Comparison of ENCODE assay signal across 1 cellular context in the genomic region with DNA sequence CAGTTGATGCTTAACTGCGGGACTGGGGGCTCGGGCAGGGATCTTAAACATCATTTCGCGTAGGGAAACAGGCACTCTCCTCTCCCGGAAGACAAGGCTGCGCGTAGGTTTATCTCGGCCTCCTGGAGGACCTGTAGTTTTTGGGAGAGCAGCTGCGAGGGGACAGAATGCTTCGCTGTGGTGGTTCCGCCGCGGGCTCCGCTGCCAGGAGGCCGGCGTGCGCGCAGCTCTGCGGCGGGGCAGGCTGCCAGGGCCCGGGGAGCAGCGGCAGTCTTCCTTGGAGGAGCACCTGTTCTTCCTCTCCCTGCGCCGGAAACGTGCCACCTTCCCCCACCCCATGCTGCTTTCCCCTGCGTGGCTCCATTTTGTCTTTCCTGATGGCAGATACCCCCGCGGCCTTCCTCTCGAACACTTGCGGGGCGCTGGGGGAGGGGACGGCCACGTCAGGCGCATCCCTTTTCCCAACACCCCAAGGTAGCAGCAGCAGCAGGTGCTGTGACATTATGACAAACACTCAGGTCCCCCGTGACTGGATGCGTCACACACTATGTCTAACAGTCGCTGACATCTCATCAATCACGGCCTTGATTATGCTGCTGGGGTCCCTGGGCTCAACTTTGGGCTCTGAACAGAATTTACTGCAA.
TF ChIP-seq lines count a peak whose summit lies in the region.

No MANE protein-coding gene starts in this region.

TF ChIP-seq in IMR-90, 13 proteins besides CTCF, POLR2A, EP300 and RAD21:
- TF ChIP-seq MXI1 (IDR thresholded peaks at IDR 0.05; ENCODE audit: borderline replicate concordance, low read depth, low read length) (no peak), NFE2L2 (IDR thresholded peaks at IDR 0.05; ENCODE audit: low read depth, low read length) (no peak), CHD1 (IDR thresholded peaks at IDR 0.05; ENCODE audit: low read depth, low read length) (no peak), CEBPB (IDR thresholded peaks at IDR 0.05; ENCODE audit: low read depth, low read length) (no peak), MAZ (IDR thresholded peaks at IDR 0.05; ENCODE audit: borderline replicate concordance, low read depth, low read length) (no peak), BHLHE40 (IDR thresholded peaks at IDR 0.05; ENCODE audit: low read depth, low read length) (no peak), MAFK (IDR thresholded peaks at IDR 0.05; ENCODE audit: low read depth, low read length) (no peak), SMC3 (IDR thresholded peaks at IDR 0.05; ENCODE audit: low read depth, low read length) (no peak), RCOR1 (IDR thresholded peaks at IDR 0.05; ENCODE audit: insufficient replicate concordance, low read length) (no peak), RFX5 (IDR thresholded peaks at IDR 0.05; ENCODE audit: low read depth, low read length) (no peak), FOS (IDR thresholded peaks at IDR 0.05; ENCODE audit: low read depth, low read length) (no peak)
- TF ChIP-seq, protein P1, sequence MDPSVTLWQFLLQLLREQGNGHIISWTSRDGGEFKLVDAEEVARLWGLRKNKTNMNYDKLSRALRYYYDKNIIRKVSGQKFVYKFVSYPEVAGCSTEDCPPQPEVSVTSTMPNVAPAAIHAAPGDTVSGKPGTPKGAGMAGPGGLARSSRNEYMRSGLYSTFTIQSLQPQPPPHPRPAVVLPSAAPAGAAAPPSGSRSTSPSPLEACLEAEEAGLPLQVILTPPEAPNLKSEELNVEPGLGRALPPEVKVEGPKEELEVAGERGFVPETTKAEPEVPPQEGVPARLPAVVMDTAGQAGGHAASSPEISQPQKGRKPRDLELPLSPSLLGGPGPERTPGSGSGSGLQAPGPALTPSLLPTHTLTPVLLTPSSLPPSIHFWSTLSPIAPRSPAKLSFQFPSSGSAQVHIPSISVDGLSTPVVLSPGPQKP (IDR thresholded peaks at IDR 0.05; ENCODE audit: borderline replicate concordance, low read depth, low read length) = no peak
- TF ChIP-seq, protein P2, sequence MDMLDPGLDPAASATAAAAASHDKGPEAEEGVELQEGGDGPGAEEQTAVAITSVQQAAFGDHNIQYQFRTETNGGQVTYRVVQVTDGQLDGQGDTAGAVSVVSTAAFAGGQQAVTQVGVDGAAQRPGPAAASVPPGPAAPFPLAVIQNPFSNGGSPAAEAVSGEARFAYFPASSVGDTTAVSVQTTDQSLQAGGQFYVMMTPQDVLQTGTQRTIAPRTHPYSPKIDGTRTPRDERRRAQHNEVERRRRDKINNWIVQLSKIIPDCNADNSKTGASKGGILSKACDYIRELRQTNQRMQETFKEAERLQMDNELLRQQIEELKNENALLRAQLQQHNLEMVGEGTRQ (IDR thresholded peaks at IDR 0.05; ENCODE audit: low read depth, low read length) = no peak
